Comparison of ENCODE assay signal across 1 cellular context in genomic region chr17:61575352-61575975, GRCh38.
TF ChIP-seq lines count a peak whose summit lies in the region.

No MANE protein-coding gene starts in this region.

TF ChIP-seq in IMR-90, 13 proteins besides CTCF, POLR2A, EP300 and RAD21:
- TF ChIP-seq SMC3 (IDR thresholded peaks at IDR 0.05; ENCODE audit: low read depth, low read length), result no peak
- no peak for TF ChIP-seq RCOR1 (IDR thresholded peaks at IDR 0.05; ENCODE audit: insufficient replicate concordance, low read length)
- no peak for TF ChIP-seq RFX5 (IDR thresholded peaks at IDR 0.05; ENCODE audit: low read depth, low read length)
- no peak for TF ChIP-seq MXI1 (IDR thresholded peaks at IDR 0.05; ENCODE audit: borderline replicate concordance, low read depth, low read length)
- no peak for TF ChIP-seq MAZ (IDR thresholded peaks at IDR 0.05; ENCODE audit: borderline replicate concordance, low read depth, low read length)
- TF ChIP-seq NFE2L2 (IDR thresholded peaks at IDR 0.05; ENCODE audit: low read depth, low read length), result no peak
- TF ChIP-seq BHLHE40 (IDR thresholded peaks at IDR 0.05; ENCODE audit: low read depth, low read length), result no peak
- no peak for TF ChIP-seq MAFK (IDR thresholded peaks at IDR 0.05; ENCODE audit: low read depth, low read length)
- TF ChIP-seq USF2 (IDR thresholded peaks at IDR 0.05; ENCODE audit: low read depth, low read length), result no peak
